ENCODE assay signal across 10 cellular contexts in the genomic region with DNA sequence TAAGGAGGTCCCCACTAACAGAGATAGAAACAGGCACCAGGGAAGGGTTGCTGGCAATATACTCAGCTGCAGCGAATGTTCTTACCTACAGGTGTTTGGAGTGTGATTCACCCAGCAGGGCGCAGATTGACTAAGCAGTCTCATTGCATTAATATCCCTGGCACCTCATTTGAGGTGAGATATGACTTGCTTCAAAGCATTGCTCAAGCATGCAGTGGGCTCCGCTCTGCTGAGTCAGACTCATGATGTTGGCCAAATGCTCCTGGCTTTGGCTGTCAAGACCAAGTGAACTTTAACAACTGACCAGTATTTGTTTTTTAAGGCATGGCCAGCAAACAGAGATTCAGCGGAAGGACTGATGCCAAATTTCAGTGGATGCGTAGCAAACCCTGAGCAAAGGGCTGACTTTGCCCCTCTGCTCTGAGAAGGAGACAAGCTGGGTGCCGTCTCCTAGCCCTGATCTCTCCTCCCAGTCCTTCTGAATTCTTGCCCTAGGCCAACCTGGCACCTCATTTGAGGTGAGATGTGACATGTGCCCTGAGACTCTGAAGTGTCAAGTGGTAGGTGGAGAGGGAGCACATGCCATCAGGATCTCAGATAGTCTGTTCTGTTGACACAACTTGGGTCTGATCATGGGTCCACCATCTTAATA.
DNase-seq lines count a peak whose midpoint lies in the region; ATAC-seq, FAIRE-seq and TF ChIP-seq lines count a peak whose summit lies in the region.
"Had no signal": no experiment of that assay in that cellular context is flagged by ENCODE, and none has a peak within 500 bp of the region (broad histone marks: within the 10 kb centered on the region; RNA-seq: fewer than 3 reads in every experiment).

No MANE protein-coding gene starts in this region.

- H3K27ac ChIP-seq in upper lobe of left lung, result no peak overlapping the region

- no peaks in the 10 kb centered on the region for H3K36me3 ChIP-seq in upper lobe of left lung

- no peaks in the 10 kb centered on the region for H3K27me3 ChIP-seq in upper lobe of left lung

- intact Hi-C loops in lower leg skin (cut with DNase I; ENCODE audit: low total_unique reads), result no loop called here

- no peak overlapping the region for H3K4me3 ChIP-seq in upper lobe of left lung
- H3K4me3 ChIP-seq in lower leg skin (ENCODE audit: low read depth, poor library complexity, severe bottlenecking), result no peak overlapping the region

- ATAC-seq in GM21529 (IDR thresholded peaks at IDR 0.05; ENCODE audit: unreplicated experiment) (peak; percentile 49), upper lobe of left lung (ENCODE audit: low FRiP score in 2 of 2) (no peak)

- FAIRE-seq in RCC 7860 (lab: Jason Lieb, UNC), result peak; percentile 90

- TF ChIP-seq POLR2A in upper lobe of left lung (IDR thresholded peaks at IDR 0.05), result no peak
- TF ChIP-seq POLR2A in lower leg skin (IDR thresholded peaks at IDR 0.05), result no peak

- TF ChIP-seq EP300 in upper lobe of left lung (IDR thresholded peaks at IDR 0.05), result no peak

- DNase-seq in Daoy (ENCODE audit: low read depth), result peak; percentile 86
- DNase-seq in RCC 7860 (ENCODE audit: low spot score), result peak; percentile 89
- peak; percentile 91 for DNase-seq in glomerular visceral epithelial cell (ENCODE audit: extremely low spot score)
- DNase-seq in AG08396 (ENCODE audit: low spot score), result no peak
- no peak for DNase-seq in upper lobe of left lung
- no peak for DNase-seq in stimulated activated CD8-positive, alpha-beta memory T cell treated with anti-CD3 and anti-CD28 coated beads, Interleukin-4, amount 100 ng/mL, for 48 hours
- DNase-seq in lower leg skin (ENCODE audit: low spot score in 2 of 2), result no peak
- DNase-seq: DMS153, NCI-H1105 treated with DMSO at 0.1 percent for 48 hours had no signal

- no peaks in the 10 kb centered on the region for H3K4me1 ChIP-seq in upper lobe of left lung

- WGBS in upper lobe of left lung, 2 donors, result 74 to 81% methylated on average over 4 to 6 of the region's 6 CpGs
- WGBS in lower leg skin, 2 donors, result 76 to 79% methylated on average over 6 of the region's 6 CpGs

- no peaks in the 10 kb centered on the region for H3K9me3 ChIP-seq in upper lobe of left lung

- no peak for TF ChIP-seq CTCF in upper lobe of left lung (IDR thresholded peaks at IDR 0.05)
- TF ChIP-seq CTCF in lower leg skin (IDR thresholded peaks at IDR 0.05), result no peak

Comparison
In these comparisons a context has a peak if more than half of its experiments do, and no peak if none do; other contexts are left out.
1. DNase-seq: peak in Daoy (single experiment), RCC 7860 (single experiment) and glomerular visceral epithelial cell (single experiment); none in AG08396 (single experiment), upper lobe of left lung (0 of 2), stimulated activated CD8-positive, alpha-beta memory T cell treated with anti-CD3 and anti-CD28 coated beads, Interleukin-4, amount 100 ng/mL, for 48 hours (single experiment) and lower leg skin (0 of 2).